In the genomic region with DNA sequence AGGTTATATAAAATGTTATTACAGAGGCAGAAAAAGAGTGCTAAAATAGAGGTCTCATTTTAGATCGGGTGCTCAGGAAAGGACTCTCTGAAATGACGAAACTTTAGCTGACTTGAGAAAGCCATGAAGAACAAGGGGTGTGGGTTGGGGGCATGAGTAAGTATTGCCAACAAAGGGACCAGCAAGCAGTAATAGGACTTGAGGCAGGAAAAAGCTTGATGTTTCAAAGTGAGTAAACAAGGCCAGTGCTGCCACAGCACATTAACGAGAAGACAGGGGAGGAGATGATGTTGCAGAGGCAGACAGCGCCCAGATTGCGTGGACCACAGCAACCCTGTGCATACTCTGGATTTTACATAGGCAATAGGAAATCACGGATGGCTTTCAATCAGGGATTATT, we compare ENCODE assay signal across 21 cellular contexts.
DNase-seq lines count a peak whose midpoint lies in the region; ATAC-seq lines count a peak whose summit lies in the region.
"Had no signal": no experiment of that assay in that cellular context is flagged by ENCODE, and none has a peak within 500 bp of the region (broad histone marks: within the 10 kb centered on the region; RNA-seq: fewer than 3 reads in every experiment).

No MANE protein-coding gene starts in this region.

- H3K4me1 ChIP-seq in SJCRH30: no peaks in the 10 kb centered on the region; the same call in 1 of the 2 replicates
- H3K4me1 ChIP-seq: BE2C, parathyroid adenoma had no signal

- CTCF ChIA-PET in activated CD4-positive, alpha-beta T cell treated with anti-CD3 and anti-CD28 coated beads for 36 hours (lab: Charles Lee): interaction anchor here (0.6 to 1.9 kb wide), 8 partner anchors 12 to 259 kb away, joined by 3 to 6 read pairs (median 4); no protein-coding TSS in a partner anchor
- CTCF ChIA-PET in activated CD4-positive, alpha-beta T cell treated with anti-CD3 and anti-CD28 coated beads, Interleukin-2, amount 10 ng/mL, durations not matched to agents 7 days and 5 days (lab: Charles Lee): interaction anchor here (0.7 to 1.8 kb wide), 7 partner anchors 9 to 1552 kb away, joined by 3 to 6 read pairs (median 4); no protein-coding TSS in a partner anchor

- no peaks in the 10 kb centered on the region for H3K27me3 ChIP-seq in SJCRH30
- H3K27me3 ChIP-seq: BE2C, spleen had no signal

- H3K27ac Mint-ChIP-seq in activated CD4-positive, alpha-beta T cell treated with anti-CD3 and anti-CD28 coated beads for 36 hours: peak overlapping the region; percentile 73
- H3K27ac Mint-ChIP-seq in activated CD4-positive, alpha-beta T cell treated with anti-CD3 and anti-CD28 coated beads, Interleukin-2, amount 10 ng/mL, durations not matched to agents 7 days and 5 days: no peak overlapping the region
- peak overlapping the region in 1 of 2 donors; percentile 78 for H3K27ac Mint-ChIP-seq in activated naive CD4-positive, alpha-beta T cell treated with anti-CD3 and anti-CD28 coated beads, Interleukin-2, amount 50 U/mL, for 72 hours
- peak overlapping the region in 1 of 2 donors; percentile 34 for H3K27ac Mint-ChIP-seq in stimulated activated naive CD8-positive, alpha-beta T cell treated with anti-CD3 and anti-CD28 coated beads, Interleukin-15, amount 100 ng/mL, for 72 hours
- H3K27ac Mint-ChIP-seq in naive thymus-derived CD8-positive, alpha-beta T cell: peak overlapping the region in 3 of 10 donors; percentile 16 to 79 (median 25)
- H3K27ac Mint-ChIP-seq: dendritic cell treated with granulocyte-macrophage colony-stimulating factor and Interleukin-4, amounts not matched to agents 40 ng/mL and 50 ng/mL, for 4 days; nephron progenitor cell; WTC11 had no signal

- H3K4me1 Mint-ChIP-seq in activated CD4-positive, alpha-beta T cell treated with anti-CD3 and anti-CD28 coated beads for 36 hours: peaks cover 50% of the 10 kb centered on the region
- peaks cover 11% of the 10 kb centered on the region for H3K4me1 Mint-ChIP-seq in activated CD4-positive, alpha-beta T cell treated with anti-CD3 and anti-CD28 coated beads, Interleukin-2, amount 10 ng/mL, durations not matched to agents 7 days and 5 days
- H3K4me1 Mint-ChIP-seq in stimulated activated naive CD8-positive, alpha-beta T cell treated with anti-CD3 and anti-CD28 coated beads, Interleukin-15, amount 100 ng/mL, for 72 hours: peaks cover 54% of the 10 kb centered on the region
- H3K4me1 Mint-ChIP-seq in naive thymus-derived CD8-positive, alpha-beta T cell: peaks cover 0 to 5% (median 2%) of the 10 kb centered on the region in 4 donors

- H3K9me3 ChIP-seq in SJCRH30 (replicated peaks): peaks cover 6% of the 10 kb centered on the region; the same call in 1 of the 2 replicates
- H3K9me3 ChIP-seq: A549, BE2C had no signal

- H3K36me3 Mint-ChIP-seq in activated CD4-positive, alpha-beta T cell treated with anti-CD3 and anti-CD28 coated beads for 36 hours (ENCODE audit: low read depth): peaks cover 16% of the 10 kb centered on the region
- H3K36me3 Mint-ChIP-seq in activated CD4-positive, alpha-beta T cell treated with anti-CD3 and anti-CD28 coated beads, Interleukin-2, amount 10 ng/mL, durations not matched to agents 7 days and 5 days (ENCODE audit: low read depth): peaks cover 14% of the 10 kb centered on the region
- peaks cover 6 to 16% of the 10 kb centered on the region in 2 donors for H3K36me3 Mint-ChIP-seq in activated naive CD4-positive, alpha-beta T cell treated with anti-CD3 and anti-CD28 coated beads, Interleukin-2, amount 50 U/mL, for 72 hours
- H3K36me3 Mint-ChIP-seq in naive thymus-derived CD8-positive, alpha-beta T cell: no peaks in the 10 kb centered on the region
- H3K36me3 Mint-ChIP-seq: WTC11 had no signal

- intact Hi-C loops in activated CD4-positive, alpha-beta T cell treated with anti-CD3 and anti-CD28 coated beads for 36 hours (cut with DNase I, micrococcal nuclease): loop anchor here in 1 of 2 experiments (2.0 kb wide), 1 partner anchor 124 kb away; no protein-coding TSS in a partner anchor

- H3K4me3 Mint-ChIP-seq in activated CD4-positive, alpha-beta T cell treated with anti-CD3 and anti-CD28 coated beads for 36 hours: no peak overlapping the region
- H3K4me3 Mint-ChIP-seq in activated CD4-positive, alpha-beta T cell treated with anti-CD3 and anti-CD28 coated beads, Interleukin-2, amount 10 ng/mL, durations not matched to agents 7 days and 5 days: no peak overlapping the region
- peak overlapping the region in 1 of 2 donors; percentile 2 for H3K4me3 Mint-ChIP-seq in stimulated activated naive CD8-positive, alpha-beta T cell treated with anti-CD3 and anti-CD28 coated beads, Interleukin-15, amount 100 ng/mL, for 72 hours
- peak overlapping the region in 1 of 10 donors; percentile 4 for H3K4me3 Mint-ChIP-seq in naive thymus-derived CD8-positive, alpha-beta T cell
- H3K4me3 Mint-ChIP-seq: dendritic cell treated with granulocyte-macrophage colony-stimulating factor and Interleukin-4, amounts not matched to agents 40 ng/mL and 50 ng/mL, for 4 days; nephron progenitor cell; WTC11 had no signal

- H3K4me3 ChIP-seq in SJCRH30: no peak overlapping the region
- H3K4me3 ChIP-seq: A549, spleen had no signal

- ATAC-seq in activated CD4-positive, alpha-beta T cell treated with anti-CD3 and anti-CD28 coated beads for 36 hours: peak; percentile 57
- ATAC-seq in activated naive CD4-positive, alpha-beta T cell treated with anti-CD3 and anti-CD28 coated beads, Interleukin-2, amount 50 U/mL, for 72 hours: peak; percentile 57 to 69
- peak; percentile 53 for ATAC-seq in stimulated activated naive CD8-positive, alpha-beta T cell treated with anti-CD3 and anti-CD28 coated beads, Interleukin-15, amount 100 ng/mL, for 72 hours
- no peak for ATAC-seq in naive thymus-derived CD8-positive, alpha-beta T cell
- ATAC-seq: A549, right cardiac atrium, WTC11 had no signal

- no peak overlapping the region for H3K27ac ChIP-seq in SJCRH30
- H3K27ac ChIP-seq: A549, parathyroid adenoma, spleen had no signal

- no peaks in the 10 kb centered on the region for H3K36me3 ChIP-seq in SJCRH30
- H3K36me3 ChIP-seq: BE2C, spleen had no signal

- POLR2A ChIA-PET in activated CD4-positive, alpha-beta T cell treated with anti-CD3 and anti-CD28 coated beads for 36 hours (lab: Charles Lee): interaction anchor here (0.8 kb wide), 1 partner anchor 18 kb away, joined by 3 read pairs; no protein-coding TSS in a partner anchor
- POLR2A ChIA-PET in activated CD4-positive, alpha-beta T cell treated with anti-CD3 and anti-CD28 coated beads, Interleukin-2, amount 10 ng/mL, durations not matched to agents 7 days and 5 days (lab: Charles Lee): no interaction called here
- POLR2A ChIA-PET in naive thymus-derived CD8-positive, alpha-beta T cell (lab: Charles Lee): no interaction called here

- no peaks in the 10 kb centered on the region for H3K27me3 Mint-ChIP-seq in activated CD4-positive, alpha-beta T cell treated with anti-CD3 and anti-CD28 coated beads for 36 hours
- H3K27me3 Mint-ChIP-seq in activated CD4-positive, alpha-beta T cell treated with anti-CD3 and anti-CD28 coated beads, Interleukin-2, amount 10 ng/mL, durations not matched to agents 7 days and 5 days: no peaks in the 10 kb centered on the region
- H3K27me3 Mint-ChIP-seq in stimulated activated naive CD8-positive, alpha-beta T cell treated with anti-CD3 and anti-CD28 coated beads, Interleukin-15, amount 100 ng/mL, for 72 hours: no peaks in the 10 kb centered on the region
- no peaks in the 10 kb centered on the region for H3K27me3 Mint-ChIP-seq in naive thymus-derived CD8-positive, alpha-beta T cell
- H3K27me3 Mint-ChIP-seq: dendritic cell treated with granulocyte-macrophage colony-stimulating factor and Interleukin-4, amounts not matched to agents 40 ng/mL and 50 ng/mL, for 4 days had no signal

- H3K9me3 Mint-ChIP-seq in activated CD4-positive, alpha-beta T cell treated with anti-CD3 and anti-CD28 coated beads for 36 hours (ENCODE audit: low read depth): no peaks in the 10 kb centered on the region
- peaks cover 8% of the 10 kb centered on the region for H3K9me3 Mint-ChIP-seq in activated CD4-positive, alpha-beta T cell treated with anti-CD3 and anti-CD28 coated beads, Interleukin-2, amount 10 ng/mL, durations not matched to agents 7 days and 5 days
- H3K9me3 Mint-ChIP-seq in activated naive CD4-positive, alpha-beta T cell treated with anti-CD3 and anti-CD28 coated beads, Interleukin-2, amount 50 U/mL, for 72 hours: peaks cover 0 to 11% of the 10 kb centered on the region in 2 donors
- H3K9me3 Mint-ChIP-seq in stimulated activated naive CD8-positive, alpha-beta T cell treated with anti-CD3 and anti-CD28 coated beads, Interleukin-15, amount 100 ng/mL, for 72 hours: no peaks in the 10 kb centered on the region
- H3K9me3 Mint-ChIP-seq in naive thymus-derived CD8-positive, alpha-beta T cell: peaks cover 0 to 5% (median 0%) of the 10 kb centered on the region in 9 donors
- H3K9me3 Mint-ChIP-seq: WTC11 had no signal

- peak; percentile 40 for DNase-seq in activated CD4-positive, alpha-beta T cell treated with anti-CD3 and anti-CD28 coated beads for 36 hours
- no peak for DNase-seq in activated CD4-positive, alpha-beta T cell treated with anti-CD3 and anti-CD28 coated beads, Interleukin-2, amount 10 ng/mL, durations not matched to agents 7 days and 5 days
- DNase-seq in stimulated activated CD4-positive, alpha-beta T cell treated with anti-CD3 and anti-CD28 coated beads, Interleukin-1b, Interleukin-23, amount 100 ng/mL, for 48 hours: peak; percentile 53
- no peak for DNase-seq in stimulated activated CD4-positive, alpha-beta T cell treated with anti-CD3 and anti-CD28 coated beads, Interleukin-12 subunit alpha, Interleukin-12 subunit beta, amount 100 ng/mL, for 4 hours
- DNase-seq in activated naive CD4-positive, alpha-beta T cell treated with anti-CD3 and anti-CD28 coated beads, Interleukin-2, amount 50 U/mL, for 72 hours (ENCODE audit: low spot score in 2 of 2): no peak
- DNase-seq in stimulated activated naive CD8-positive, alpha-beta T cell treated with anti-CD3 and anti-CD28 coated beads, Interleukin-15, amount 100 ng/mL, for 72 hours: no peak
- no peak for DNase-seq in SJCRH30
- no peak for DNase-seq in naive thymus-derived CD8-positive, alpha-beta T cell
- DNase-seq: BE2C; central memory CD4-positive, alpha-beta T cell; DMS79; NCI-H1092 treated with DMSO at 0.1 percent for 48 hours; NCI-H1930; nephron progenitor cell; right cardiac atrium; spleen; T1000 had no signal

Comparison
In these comparisons a context has a peak if more than half of its experiments do, and no peak if none do; other contexts are left out.
1. DNase-seq: peak in activated CD4-positive, alpha-beta T cell treated with anti-CD3 and anti-CD28 coated beads for 36 hours (single experiment) and stimulated activated CD4-positive, alpha-beta T cell treated with anti-CD3 and anti-CD28 coated beads, Interleukin-1b, Interleukin-23, amount 100 ng/mL, for 48 hours (single experiment); none in activated CD4-positive, alpha-beta T cell treated with anti-CD3 and anti-CD28 coated beads, Interleukin-2, amount 10 ng/mL, durations not matched to agents 7 days and 5 days (single experiment), stimulated activated CD4-positive, alpha-beta T cell treated with anti-CD3 and anti-CD28 coated beads, Interleukin-12 subunit alpha, Interleukin-12 subunit beta, amount 100 ng/mL, for 4 hours (single experiment), activated naive CD4-positive, alpha-beta T cell treated with anti-CD3 and anti-CD28 coated beads, Interleukin-2, amount 50 U/mL, for 72 hours (0 of 2), stimulated activated naive CD8-positive, alpha-beta T cell treated with anti-CD3 and anti-CD28 coated beads, Interleukin-15, amount 100 ng/mL, for 72 hours (0 of 2), SJCRH30 (0 of 2) and naive thymus-derived CD8-positive, alpha-beta T cell (0 of 10).
2. ATAC-seq: peak in activated CD4-positive, alpha-beta T cell treated with anti-CD3 and anti-CD28 coated beads for 36 hours (single experiment), activated naive CD4-positive, alpha-beta T cell treated with anti-CD3 and anti-CD28 coated beads, Interleukin-2, amount 50 U/mL, for 72 hours (2 of 2) and stimulated activated naive CD8-positive, alpha-beta T cell treated with anti-CD3 and anti-CD28 coated beads, Interleukin-15, amount 100 ng/mL, for 72 hours (single experiment); none in naive thymus-derived CD8-positive, alpha-beta T cell (0 of 2).